In genomic region chr5:8851101-8851500, GRCh38 we compare ENCODE assay signal across 1 cellular context.
TF ChIP-seq lines count a peak whose summit lies in the region.

No MANE protein-coding gene starts in this region.

TF ChIP-seq in SK-N-SH treated with all-trans-retinoic acid at 6 μM for 48 hours, 23 proteins besides CTCF, POLR2A, EP300 and RAD21 (continued from another document):
- no peak for TF ChIP-seq CREB5 (CRISPR knock-in tag; IDR thresholded peaks at IDR 0.05; ENCODE audit: low read depth)
